In the genomic region with DNA sequence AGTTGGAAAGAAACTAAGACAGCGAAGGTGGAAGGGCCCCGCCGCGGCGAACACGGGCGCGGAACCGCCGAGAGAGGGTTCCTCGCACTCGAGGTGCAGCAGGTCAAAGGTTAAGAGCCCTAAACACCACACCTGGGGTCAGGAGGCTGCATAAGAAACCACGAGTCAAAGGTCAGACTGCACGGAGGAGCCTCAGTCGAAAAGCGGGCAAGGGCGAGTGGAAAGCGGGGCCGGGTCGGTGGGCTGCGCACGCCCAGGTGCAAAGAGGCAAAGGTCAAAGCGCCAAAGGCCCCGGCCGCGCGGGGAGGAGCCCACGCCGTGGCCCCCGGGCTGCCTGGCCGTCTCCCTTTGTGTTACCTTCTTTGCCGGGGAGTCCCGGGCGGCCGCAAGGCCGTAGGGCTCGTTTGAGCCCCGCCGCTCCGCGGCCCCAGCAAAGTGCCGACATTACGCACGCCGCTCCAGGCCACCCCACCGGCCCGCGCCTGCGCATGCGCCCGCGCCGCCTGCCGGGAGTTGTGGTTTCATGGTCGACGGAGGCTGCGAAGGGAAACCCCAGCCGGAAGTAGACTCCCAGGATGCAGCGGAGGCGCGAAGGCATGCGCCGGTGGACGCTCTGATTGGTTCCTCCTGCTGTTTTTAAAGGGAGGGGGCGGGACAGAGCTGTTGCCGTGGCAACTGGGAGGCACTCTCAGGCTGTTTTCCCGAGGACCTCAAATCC, we compare ENCODE assay signal across 8 cellular contexts. TPM values are rescaled to one million over a fixed set of nuclear protein-coding genes. Genes with fewer than 3 reads are reported as not detected.
DNase-seq lines count a peak whose midpoint lies in the region; ATAC-seq, FAIRE-seq and TF ChIP-seq lines count a peak whose summit lies in the region.

TSS of gene POLRMT (minus strand) at position 470 of the 718 bp plus-strand sequence. CDS start at position 445, 25 bp downstream.

- intact Hi-C loops in activated T-helper 2 cell treated with anti-CD3 and anti-CD28 coated beads, Interferon-gamma antibody, Interleukin-2, Interleukin-4, amounts not matched to agents 10 μg/mL and 5 μg/mL and 100 μg/mL, durations not matched to agents 14 hours and 24 hours and 36 hours (cut with micrococcal nuclease): loop anchor here (1.0 to 10.0 kb wide), 6 partner anchors 22 to 444 kb away; partner anchors contain the start of genes BSG, CDC34, PTBP1 and RNF126

- no peaks in the 10 kb centered on the region for H3F3A ChIP-seq in Loucy (ENCODE audit: low read depth)

- peaks cover 35% of the 10 kb centered on the region for H3K36me3 Mint-ChIP-seq in activated T-helper 2 cell treated with anti-CD3 and anti-CD28 coated beads, Interferon-gamma antibody, Interleukin-2, Interleukin-4, amounts not matched to agents 10 μg/mL and 5 μg/mL and 100 μg/mL, durations not matched to agents 14 hours and 24 hours and 36 hours (ENCODE audit: low read depth)
- peaks cover 0 to 9% of the 10 kb centered on the region in 2 donors for H3K36me3 Mint-ChIP-seq in naive B cell
- peaks cover 62% of the 10 kb centered on the region for H3K36me3 Mint-ChIP-seq in stimulated activated effector memory CD8-positive, alpha-beta T cell treated with anti-CD3 and anti-CD28 coated beads, Interleukin-12 subunit alpha, Interleukin-12 subunit beta, amount 100 ng/mL, for 72 hours

- H3K27ac Mint-ChIP-seq in activated T-helper 2 cell treated with anti-CD3 and anti-CD28 coated beads, Interferon-gamma antibody, Interleukin-2, Interleukin-4, amounts not matched to agents 10 μg/mL and 5 μg/mL and 100 μg/mL, durations not matched to agents 14 hours and 24 hours and 36 hours: peak within 1 kb of the TSS; percentile 88
- H3K27ac Mint-ChIP-seq in naive B cell: peak within 1 kb of the TSS; percentile 90 to 99 (median 98)
- peak within 1 kb of the TSS; percentile 94 for H3K27ac Mint-ChIP-seq in stimulated activated effector memory CD8-positive, alpha-beta T cell treated with anti-CD3 and anti-CD28 coated beads, Interleukin-12 subunit alpha, Interleukin-12 subunit beta, amount 100 ng/mL, for 72 hours

- TF ChIP-seq POLR2A in H54 (IDR thresholded peaks at IDR 0.05; ENCODE audit: low read depth, low read length): peak; percentile 49

- H3K27me3 ChIP-seq in Loucy (ENCODE audit: insufficient read depth, low read length, poor library complexity, severe bottlenecking): no peaks in the 10 kb centered on the region
- H3K27me3 ChIP-seq in RWPE2 (ENCODE audit: insufficient read depth, poor library complexity, severe bottlenecking): no peaks in the 10 kb centered on the region
- no peaks in the 10 kb centered on the region for H3K27me3 ChIP-seq in fibroblast of lung (ENCODE audit: control insufficient read depth, insufficient read depth, low read length)

- no peaks in the 10 kb centered on the region for H3K9me2 ChIP-seq in Loucy (replicated peaks; ENCODE audit: low read depth, low read length)

- H3K4me2 ChIP-seq in Loucy (ENCODE audit: low read depth, low read length, poor library complexity, severe bottlenecking) (peak within 1 kb of the TSS; percentile 97), fibroblast of lung (ENCODE audit: extremely low read depth, insufficient read depth, low read length) (peak within 1 kb of the TSS; percentile 98)

- H4K20me1 ChIP-seq in Loucy (ENCODE audit: insufficient read depth, low read length, poor library complexity, severe bottlenecking) (peaks cover 5% of the 10 kb centered on the region), fibroblast of lung (ENCODE audit: control insufficient read depth, extremely low read depth, insufficient read depth, low read length) (no peaks in the 10 kb centered on the region)

- TF ChIP-seq CTCF in Loucy (conservative IDR thresholded peaks at IDR 0.05; ENCODE audit: low read length): no peak
- no peak for TF ChIP-seq CTCF in RWPE2 (IDR thresholded peaks at IDR 0.05; ENCODE audit: poor library complexity, severe bottlenecking)
- no peak for TF ChIP-seq CTCF in fibroblast of lung (conservative IDR thresholded peaks at IDR 0.05 in 1 of 2, IDR thresholded peaks at IDR 0.05 in 1 of 2; ENCODE audit: low read depth in 1 of 2, low read length in 2 of 2)

- H3K36me3 ChIP-seq in Loucy (ENCODE audit: insufficient read depth, low read length) (0 out of 2 replicates have a peak, but pooled peaks cover 5% of the 10 kb centered on the region), RWPE2 (ENCODE audit: low read depth) (peaks cover 23% of the 10 kb centered on the region), fibroblast of lung (ENCODE audit: control insufficient read depth, insufficient read depth, low read length) (peaks cover 2% of the 10 kb centered on the region)

- H3K4me1 ChIP-seq in Loucy (ENCODE audit: insufficient read depth, low read length, poor library complexity, severe bottlenecking) (peaks cover 15% of the 10 kb centered on the region), RWPE2 (ENCODE audit: insufficient read depth, poor library complexity, severe bottlenecking) (peaks cover 2% of the 10 kb centered on the region), fibroblast of lung (ENCODE audit: control insufficient read depth, extremely low read depth, insufficient read depth, low read length) (peaks cover 7% of the 10 kb centered on the region)

- DNase-seq in EH (ENCODE audit: low read depth) (peak; percentile 99), H54 (ENCODE audit: insufficient read length, low spot score) (peak; percentile 100), RWPE2 (ENCODE audit: low spot score) (peak; percentile 96), fibroblast of lung (ENCODE audit: low read depth in 2 of 2) (peak; percentile 96 to 98), naive B cell (peak; percentile 97)
- peak; percentile 95 for DNase-seq in activated T-helper 2 cell treated with anti-CD3 and anti-CD28 coated beads, Interferon-gamma antibody, Interleukin-2, Interleukin-4, amounts not matched to agents 10 μg/mL and 5 μg/mL and 100 μg/mL, durations not matched to agents 14 hours and 24 hours and 36 hours (ENCODE audit: low spot score)
- peak; percentile 87 to 99 for DNase-seq in stimulated activated effector memory CD8-positive, alpha-beta T cell treated with anti-CD3 and anti-CD28 coated beads, Interleukin-12 subunit alpha, Interleukin-12 subunit beta, amount 100 ng/mL, for 72 hours (ENCODE audit: low spot score in 2 of 2)

- H3K9ac ChIP-seq in Loucy (ENCODE audit: low read depth, low read length, poor library complexity, severe bottlenecking): peak within 1 kb of the TSS; percentile 85
- H3K9ac ChIP-seq in fibroblast of lung (ENCODE audit: insufficient read depth, low read length): peak within 1 kb of the TSS; percentile 78

- H3K27me3 Mint-ChIP-seq in activated T-helper 2 cell treated with anti-CD3 and anti-CD28 coated beads, Interferon-gamma antibody, Interleukin-2, Interleukin-4, amounts not matched to agents 10 μg/mL and 5 μg/mL and 100 μg/mL, durations not matched to agents 14 hours and 24 hours and 36 hours (ENCODE audit: low read depth): no peaks in the 10 kb centered on the region
- H3K27me3 Mint-ChIP-seq in naive B cell: no peaks in the 10 kb centered on the region

- H3K4me1 Mint-ChIP-seq in activated T-helper 2 cell treated with anti-CD3 and anti-CD28 coated beads, Interferon-gamma antibody, Interleukin-2, Interleukin-4, amounts not matched to agents 10 μg/mL and 5 μg/mL and 100 μg/mL, durations not matched to agents 14 hours and 24 hours and 36 hours (ENCODE audit: low read depth): peaks cover 10% of the 10 kb centered on the region
- peaks cover 11 to 40% (median 38%) of the 10 kb centered on the region in 3 donors for H3K4me1 Mint-ChIP-seq in naive B cell
- H3K4me1 Mint-ChIP-seq in stimulated activated effector memory CD8-positive, alpha-beta T cell treated with anti-CD3 and anti-CD28 coated beads, Interleukin-12 subunit alpha, Interleukin-12 subunit beta, amount 100 ng/mL, for 72 hours: peaks cover 35% of the 10 kb centered on the region

- H3K9me3 Mint-ChIP-seq in activated T-helper 2 cell treated with anti-CD3 and anti-CD28 coated beads, Interferon-gamma antibody, Interleukin-2, Interleukin-4, amounts not matched to agents 10 μg/mL and 5 μg/mL and 100 μg/mL, durations not matched to agents 14 hours and 24 hours and 36 hours: no peaks in the 10 kb centered on the region
- peaks cover 0 to 2% (median 0%) of the 10 kb centered on the region in 7 donors for H3K9me3 Mint-ChIP-seq in naive B cell
- no peaks in the 10 kb centered on the region for H3K9me3 Mint-ChIP-seq in stimulated activated effector memory CD8-positive, alpha-beta T cell treated with anti-CD3 and anti-CD28 coated beads, Interleukin-12 subunit alpha, Interleukin-12 subunit beta, amount 100 ng/mL, for 72 hours

- peak within 1 kb of the TSS; percentile 97 for H3K4me3 Mint-ChIP-seq in activated T-helper 2 cell treated with anti-CD3 and anti-CD28 coated beads, Interferon-gamma antibody, Interleukin-2, Interleukin-4, amounts not matched to agents 10 μg/mL and 5 μg/mL and 100 μg/mL, durations not matched to agents 14 hours and 24 hours and 36 hours (ENCODE audit: low read depth)
- H3K4me3 Mint-ChIP-seq in naive B cell: peak within 1 kb of the TSS; percentile 83 to 98 (median 96)
- H3K4me3 Mint-ChIP-seq in stimulated activated effector memory CD8-positive, alpha-beta T cell treated with anti-CD3 and anti-CD28 coated beads, Interleukin-12 subunit alpha, Interleukin-12 subunit beta, amount 100 ng/mL, for 72 hours: peak within 1 kb of the TSS; percentile 94

- no peaks in the 10 kb centered on the region for H3K9me3 ChIP-seq in Loucy (ENCODE audit: insufficient read depth, low read depth, low read length)
- no peaks in the 10 kb centered on the region for H3K9me3 ChIP-seq in RWPE2 (ENCODE audit: severe bottlenecking)
- no peaks in the 10 kb centered on the region for H3K9me3 ChIP-seq in fibroblast of lung (ENCODE audit: control insufficient read depth, insufficient read depth, low read depth, low read length)

- peak within 1 kb of the TSS; percentile 96 for H2AFZ ChIP-seq in Loucy (ENCODE audit: low read length)
- H2AFZ ChIP-seq in fibroblast of lung (ENCODE audit: low read length): peak within 1 kb of the TSS; percentile 84

- H3K27ac ChIP-seq in RWPE2 (ENCODE audit: poor library complexity, severe bottlenecking) (peak within 1 kb of the TSS; percentile 46), fibroblast of lung (ENCODE audit: insufficient read depth, low read length) (peak within 1 kb of the TSS; percentile 72)

- ATAC-seq in RWPE2 (ENCODE audit: low read depth): peak; percentile 91
- ATAC-seq in naive B cell (ENCODE audit: low read depth in 2 of 2): peak; percentile 93 to 96
- peak; percentile 93 for ATAC-seq in stimulated activated effector memory CD8-positive, alpha-beta T cell treated with anti-CD3 and anti-CD28 coated beads, Interleukin-12 subunit alpha, Interleukin-12 subunit beta, amount 100 ng/mL, for 72 hours

- H3K4me3 ChIP-seq in Loucy (ENCODE audit: low read length, poor library complexity, severe bottlenecking) (peak within 1 kb of the TSS; percentile 96), RWPE2 (ENCODE audit: severe bottlenecking) (peak within 1 kb of the TSS; percentile 68), fibroblast of lung (replicated peaks in 1 of 4; ENCODE audit: control extremely low read depth in 1 of 4, insufficient read depth in 1 of 4, low read depth in 3 of 4, low read length in 4 of 4) (peak within 1 kb of the TSS; percentile 76 to 96 (median 88))

- FAIRE-seq in H54 (lab: Jason Lieb, UNC): peak; percentile 71

- H3K79me2 ChIP-seq in Loucy (ENCODE audit: insufficient read depth, low read length) (peaks cover 37% of the 10 kb centered on the region), fibroblast of lung (ENCODE audit: control insufficient read depth, insufficient read depth, low read length) (peaks cover 2% of the 10 kb centered on the region)

RNA-seq across cellular contexts. Expression of gene POLRMT, which starts in this region (rescaled TPM):
- 90.1 and 94.7 TPM in 2 replicates for total RNA-seq in activated T-helper 2 cell treated with anti-CD3 and anti-CD28 coated beads, Interferon-gamma antibody, Interleukin-2, Interleukin-4, amounts not matched to agents 10 μg/mL and 5 μg/mL and 100 μg/mL, durations not matched to agents 14 hours and 24 hours and 36 hours
- total RNA-seq in fibroblast of lung: 17.2 and 21.5 TPM in 2 replicates
- 7.3 and 13.5 TPM in 2 replicates for polyA plus RNA-seq in fibroblast of lung
- polyA plus RNA-seq in fibroblast of lung (2012): 24.2 and 33.4 TPM in 2 replicates
- 115 and 194 TPM in 2 replicates for polyA minus RNA-seq in fibroblast of lung (ENCODE audit: low replicate concordance)
- 10 to 100 TPM; 12.1 to 56.8 (median 34.4) TPM for polyA plus RNA-seq in naive B cell (ENCODE audit: low read depth in 6 of 6)

Comparison
In these comparisons a context has a peak if more than half of its experiments do, and no peak if none do; other contexts are left out.
1. Peak in every context shown above with its lines: DNase-seq, ATAC-seq, H3K4me3 ChIP-seq and H3K27ac ChIP-seq.